ENCODE assay signal across 8 cellular contexts in the genomic region with DNA sequence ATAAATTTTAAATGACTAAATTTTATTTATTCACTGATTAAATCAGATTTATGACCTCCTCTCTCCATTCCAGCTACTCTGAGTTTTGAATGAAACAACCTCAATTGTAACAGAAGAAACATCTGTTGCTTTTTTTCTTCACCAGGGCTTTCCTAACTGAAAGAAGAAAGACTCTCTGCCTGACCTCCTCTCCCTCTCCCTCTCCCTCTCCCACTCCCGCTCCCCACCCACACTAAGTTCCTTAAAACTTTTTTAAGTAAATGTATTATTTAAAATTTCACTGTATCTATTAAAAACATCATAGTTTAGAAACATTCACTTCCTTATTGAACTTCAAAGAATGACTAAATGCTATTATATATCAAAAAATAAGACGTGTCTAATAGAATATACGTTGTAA.
DNase-seq lines count a peak whose midpoint lies in the region; ATAC-seq and TF ChIP-seq lines count a peak whose summit lies in the region.

No MANE protein-coding gene starts in this region.

- H3K27me3 Mint-ChIP-seq in activated naive CD4-positive, alpha-beta T cell treated with anti-CD3 and anti-CD28 coated beads, Interleukin-2, amount 10 ng/mL, durations not matched to agents 7 days and 5 days, result no peaks in the 10 kb centered on the region
- H3K27me3 Mint-ChIP-seq in activated CD8-positive, alpha-beta T cell treated with anti-CD3 and anti-CD28 coated beads, Interleukin-2, amount 10 ng/mL, durations not matched to agents 7 days and 5 days (ENCODE audit: low read depth), result no peaks in the 10 kb centered on the region

- H3K4me1 ChIP-seq in iPS-20b (ENCODE audit: insufficient read depth, low read length), result peaks cover 12% of the 10 kb centered on the region
- H3K4me1 ChIP-seq in tibial nerve, result peaks cover 0 to 34% (median 1%) of the 10 kb centered on the region in 4 donors

- 2 to 7% methylated on average over 3 of the region's 3 CpGs for WGBS in tibial nerve, 2 donors

- H3K9ac ChIP-seq in iPS-20b (ENCODE audit: low read depth, low read length), result peak overlapping the region; percentile 90; the same call in 1 of the 2 replicates

- TF ChIP-seq CTCF in tibial nerve (IDR thresholded peaks at IDR 0.05), result no peak

- H3K27me3 ChIP-seq in iPS-20b (ENCODE audit: insufficient read depth, low read length) (no peaks in the 10 kb centered on the region), tibial nerve (no peaks in the 10 kb centered on the region)

- POLR2A ChIA-PET in activated CD8-positive, alpha-beta T cell treated with anti-CD3 and anti-CD28 coated beads, Interleukin-2, amount 10 ng/mL, durations not matched to agents 7 days and 5 days (lab: Charles Lee), result interaction anchor here (1.5 kb wide), 1 partner anchor 7 kb away, joined by 4 read pairs; no protein-coding TSS in a partner anchor

- peaks cover 4% of the 10 kb centered on the region for H3K36me3 Mint-ChIP-seq in activated naive CD4-positive, alpha-beta T cell treated with anti-CD3 and anti-CD28 coated beads, Interleukin-2, amount 10 ng/mL, durations not matched to agents 7 days and 5 days
- peaks cover 4% of the 10 kb centered on the region for H3K36me3 Mint-ChIP-seq in activated CD8-positive, alpha-beta T cell treated with anti-CD3 and anti-CD28 coated beads, Interleukin-2, amount 10 ng/mL, durations not matched to agents 7 days and 5 days (ENCODE audit: low read depth)

- no peak overlapping the region for H3K27ac Mint-ChIP-seq in activated naive CD4-positive, alpha-beta T cell treated with anti-CD3 and anti-CD28 coated beads, Interleukin-2, amount 10 ng/mL, durations not matched to agents 7 days and 5 days
- no peak overlapping the region for H3K27ac Mint-ChIP-seq in activated CD8-positive, alpha-beta T cell treated with anti-CD3 and anti-CD28 coated beads, Interleukin-2, amount 10 ng/mL, durations not matched to agents 7 days and 5 days

- H3K4me3 ChIP-seq in iPS-20b (ENCODE audit: low read length) (peak overlapping the region; percentile 98), tibial nerve (peak overlapping the region in 3 of 4 donors; percentile 16 to 41 (median 29))

- peak overlapping the region; percentile 65 for H3K27ac ChIP-seq in iPS-20b (ENCODE audit: low read length)
- H3K27ac ChIP-seq in tibial nerve, result peak overlapping the region in 2 of 4 donors; percentile 18 to 65

- no peak for DNase-seq in activated naive CD4-positive, alpha-beta T cell treated with anti-CD3 and anti-CD28 coated beads, Interleukin-2, amount 10 ng/mL, durations not matched to agents 7 days and 5 days
- no peak for DNase-seq in activated naive CD4-positive, alpha-beta T cell (lab: John Stamatoyannopoulos, UW)
- DNase-seq in activated CD8-positive, alpha-beta T cell treated with anti-CD3 and anti-CD28 coated beads, Interleukin-2, amount 10 ng/mL, durations not matched to agents 7 days and 5 days, result no peak
- DNase-seq in tibial nerve (ENCODE audit: low spot score in 2 of 2) (no peak), occipital lobe (lab: John Stamatoyannopoulos, UW) (no peak)

- TF ChIP-seq POLR2A in tibial nerve (IDR thresholded peaks at IDR 0.05), result no peak

- H3K9me3 Mint-ChIP-seq in activated naive CD4-positive, alpha-beta T cell treated with anti-CD3 and anti-CD28 coated beads, Interleukin-2, amount 10 ng/mL, durations not matched to agents 7 days and 5 days, result no peaks in the 10 kb centered on the region
- no peaks in the 10 kb centered on the region for H3K9me3 Mint-ChIP-seq in activated CD8-positive, alpha-beta T cell treated with anti-CD3 and anti-CD28 coated beads, Interleukin-2, amount 10 ng/mL, durations not matched to agents 7 days and 5 days (ENCODE audit: insufficient read depth)

- TF ChIP-seq EP300 in tibial nerve (IDR thresholded peaks at IDR 0.05), result no peak

- CTCF ChIA-PET in activated naive CD4-positive, alpha-beta T cell treated with anti-CD3 and anti-CD28 coated beads, Interleukin-2, amount 10 ng/mL, durations not matched to agents 7 days and 5 days (lab: Charles Lee), result no interaction called here
- CTCF ChIA-PET in activated CD8-positive, alpha-beta T cell treated with anti-CD3 and anti-CD28 coated beads, Interleukin-2, amount 10 ng/mL, durations not matched to agents 7 days and 5 days (lab: Charles Lee), result interaction anchor here (0.7 to 1.8 kb wide), 4 partner anchors 10 to 925 kb away, joined by 3 to 4 read pairs (median 4); no protein-coding TSS in a partner anchor

- peak overlapping the region; percentile 80 for H3K4me3 Mint-ChIP-seq in activated naive CD4-positive, alpha-beta T cell treated with anti-CD3 and anti-CD28 coated beads, Interleukin-2, amount 10 ng/mL, durations not matched to agents 7 days and 5 days
- H3K4me3 Mint-ChIP-seq in activated CD8-positive, alpha-beta T cell treated with anti-CD3 and anti-CD28 coated beads, Interleukin-2, amount 10 ng/mL, durations not matched to agents 7 days and 5 days, result peak overlapping the region; percentile 83

- peaks cover 17% of the 10 kb centered on the region for H3K4me1 Mint-ChIP-seq in activated naive CD4-positive, alpha-beta T cell treated with anti-CD3 and anti-CD28 coated beads, Interleukin-2, amount 10 ng/mL, durations not matched to agents 7 days and 5 days
- peaks cover 20% of the 10 kb centered on the region for H3K4me1 Mint-ChIP-seq in activated CD8-positive, alpha-beta T cell treated with anti-CD3 and anti-CD28 coated beads, Interleukin-2, amount 10 ng/mL, durations not matched to agents 7 days and 5 days (ENCODE audit: low read depth)

- H3K9me3 ChIP-seq in iPS-20b (ENCODE audit: insufficient read depth, low read depth, low read length) (no peaks in the 10 kb centered on the region), tibial nerve (no peaks in the 10 kb centered on the region)

- H3K36me3 ChIP-seq in iPS-20b (ENCODE audit: insufficient read depth, low read depth, low read length) (peaks cover 13% of the 10 kb centered on the region; the same call in 1 of the 2 replicates), tibial nerve (no peaks in the 10 kb centered on the region)

- no peak for ATAC-seq in activated CD8-positive, alpha-beta T cell treated with anti-CD3 and anti-CD28 coated beads, Interleukin-2, amount 10 ng/mL, durations not matched to agents 7 days and 5 days
- ATAC-seq in GM18868 (IDR thresholded peaks at IDR 0.05; ENCODE audit: unreplicated experiment) (no peak), HG02571 (IDR thresholded peaks at IDR 0.05; ENCODE audit: unreplicated experiment) (no peak)
